8 cellular contexts compared by ENCODE assay signal in genomic region chrX:56563231-56564116, GRCh38. TPM values are rescaled to one million over a fixed set of nuclear protein-coding genes. Genes with fewer than 3 reads are reported as not detected.
DNase-seq lines count a peak whose midpoint lies in the region; ATAC-seq and TF ChIP-seq lines count a peak whose summit lies in the region.

Gene UBQLN2, plus strand, starts transcription at chrX:56563627. Its CDS starts 247 bp downstream, at chrX:56563874.

- H3K36me3 ChIP-seq in adrenal gland (replicated peaks in 1 of 2) (no peaks in the 10 kb centered on the region), psoas muscle (ENCODE audit: insufficient read depth in 1 of 2, low read depth in 1 of 2) (no peaks in the 10 kb centered on the region), urinary bladder (ENCODE audit: insufficient read depth) (no peaks in the 10 kb centered on the region)

- TF ChIP-seq POLR2A in GM10847 (IDR thresholded peaks at IDR 0.05; ENCODE audit: extremely low read depth, insufficient read length) (peak; percentile 56), adrenal gland (IDR thresholded peaks at IDR 0.05) (peak; percentile 90)

- TF ChIP-seq CTCF in adrenal gland (IDR thresholded peaks at IDR 0.05) (peak in 3 of 6 experiments; percentile 13 to 34 (median 31)), psoas muscle (IDR thresholded peaks at IDR 0.05) (no peak)

- H3K9me3 ChIP-seq in adrenal gland (replicated peaks in 1 of 3), result no peaks in the 10 kb centered on the region
- H3K9me3 ChIP-seq in psoas muscle, result no peaks in the 10 kb centered on the region

- H3K4me1 ChIP-seq in adrenal gland (replicated peaks in 1 of 2) (peaks cover 8 to 12% of the 10 kb centered on the region in 2 donors), psoas muscle (peaks cover 21% of the 10 kb centered on the region), urinary bladder (ENCODE audit: insufficient read depth) (no peaks in the 10 kb centered on the region)

- intact Hi-C loops in adrenal gland (cut with DNase I) (no loop called here), left cardiac atrium (cut with DNase I) (no loop called here), psoas muscle (cut with DNase I) (no loop called here)

- H3K27me3 ChIP-seq in adrenal gland (no peaks in the 10 kb centered on the region), psoas muscle (ENCODE audit: insufficient read depth in 3 of 3, low read length in 2 of 3) (peaks cover 0 to under 1% (median 0%) of the 10 kb centered on the region in 3 donors)

- H3K27ac ChIP-seq in adrenal gland (peak within 1 kb of the TSS; percentile 69 to 99 (median 96)), psoas muscle (peak within 1 kb of the TSS; percentile 95), urinary bladder (ENCODE audit: low read depth) (peak within 1 kb of the TSS; percentile 100)

- DNase-seq in NCI-H128 (lab: John Stamatoyannopoulos, UW; ENCODE audit: unreplicated experiment) (peak; percentile 32), T-helper 1 cell (peak; percentile 58 to 86 (median 72)), adrenal gland (peak; percentile 78 to 90 (median 85)), left cardiac atrium (peak; percentile 84), psoas muscle (peak; percentile 80 to 90)

- ATAC-seq in HG02623 (IDR thresholded peaks at IDR 0.05; ENCODE audit: unreplicated experiment) (peak; percentile 74), left cardiac atrium (peak; percentile 95 to 98), psoas muscle (peak; percentile 95 to 97 (median 96))

- 0 to 32% (median 9%) methylated on average over 8 to 70 of the region's 70 CpGs for WGBS in adrenal gland, 4 donors
- 1 to 17% (median 1%) methylated on average over 32 to 69 of the region's 70 CpGs for WGBS in psoas muscle, 3 donors
- WGBS in urinary bladder, result under 1% methylated on average over 70 of the region's 70 CpGs

- peak within 1 kb of the TSS; percentile 35 to 68 (median 54) for H3K4me3 ChIP-seq in adrenal gland
- peak within 1 kb of the TSS; percentile 76 for H3K4me3 ChIP-seq in psoas muscle
- H3K4me3 ChIP-seq in urinary bladder (ENCODE audit: low read depth, low read length), result peak within 1 kb of the TSS; percentile 79

RNA-seq across cellular contexts. Expression of gene UBQLN2, which starts in this region (rescaled TPM):
- total RNA-seq in adrenal gland (10 to 100 TPM; 20.6 to 44.0 (median 35.7) TPM), left cardiac atrium (10 to 100 TPM; 27.9 to 28.8 TPM), psoas muscle (10 to 100 TPM; 26.7 to 34.1 (median 30.7) TPM), urinary bladder (24.5 TPM)
- polyA plus RNA-seq in adrenal gland (10 to 100 TPM in 1 of 3 donors, 1 to 10 TPM in 2; 6.8 to 43.3 (median 8.2) TPM), psoas muscle (10 to 100 TPM; 14.4 to 27.7 (median 17.6) TPM), urinary bladder (28.5 TPM)

Comparison
In these comparisons a context has a peak if more than half of its experiments do, and no peak if none do; other contexts are left out.
1. Peak in every context shown above with its lines: DNase-seq, ATAC-seq, H3K4me3 ChIP-seq and H3K27ac ChIP-seq.
2. DNase-seq: peak in every context shown above with its lines; median percentile 85 in adrenal gland; 85 in psoas muscle; 84 in left cardiac atrium; 72 in T-helper 1 cell; 32 in NCI-H128.